1 cellular context compared by ENCODE assay signal in the genomic region with DNA sequence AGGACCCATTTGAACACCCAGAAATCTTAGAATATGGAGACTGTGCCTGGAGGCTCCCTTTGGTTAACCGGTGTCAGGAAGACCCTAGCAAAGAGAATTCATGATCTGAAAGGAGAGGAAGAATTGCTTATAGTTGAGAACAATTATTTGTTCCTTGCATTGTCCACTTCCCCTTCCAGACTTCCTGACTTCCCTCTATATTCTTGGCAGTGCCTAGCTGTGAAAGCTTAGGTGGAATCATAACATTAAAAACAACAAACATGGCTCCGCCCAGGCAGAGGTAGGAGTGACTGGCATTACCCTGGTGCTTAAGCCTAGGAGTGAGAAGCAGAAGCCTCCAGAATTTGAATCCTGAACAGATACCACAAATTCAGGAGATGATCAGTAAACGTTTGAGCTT.
TF ChIP-seq lines count a peak whose summit lies in the region.

No MANE protein-coding gene starts in this region.

TF ChIP-seq in GM23338, 12 proteins besides CTCF, POLR2A, EP300 and RAD21 (continued from another document):
- TF ChIP-seq, protein P1, sequence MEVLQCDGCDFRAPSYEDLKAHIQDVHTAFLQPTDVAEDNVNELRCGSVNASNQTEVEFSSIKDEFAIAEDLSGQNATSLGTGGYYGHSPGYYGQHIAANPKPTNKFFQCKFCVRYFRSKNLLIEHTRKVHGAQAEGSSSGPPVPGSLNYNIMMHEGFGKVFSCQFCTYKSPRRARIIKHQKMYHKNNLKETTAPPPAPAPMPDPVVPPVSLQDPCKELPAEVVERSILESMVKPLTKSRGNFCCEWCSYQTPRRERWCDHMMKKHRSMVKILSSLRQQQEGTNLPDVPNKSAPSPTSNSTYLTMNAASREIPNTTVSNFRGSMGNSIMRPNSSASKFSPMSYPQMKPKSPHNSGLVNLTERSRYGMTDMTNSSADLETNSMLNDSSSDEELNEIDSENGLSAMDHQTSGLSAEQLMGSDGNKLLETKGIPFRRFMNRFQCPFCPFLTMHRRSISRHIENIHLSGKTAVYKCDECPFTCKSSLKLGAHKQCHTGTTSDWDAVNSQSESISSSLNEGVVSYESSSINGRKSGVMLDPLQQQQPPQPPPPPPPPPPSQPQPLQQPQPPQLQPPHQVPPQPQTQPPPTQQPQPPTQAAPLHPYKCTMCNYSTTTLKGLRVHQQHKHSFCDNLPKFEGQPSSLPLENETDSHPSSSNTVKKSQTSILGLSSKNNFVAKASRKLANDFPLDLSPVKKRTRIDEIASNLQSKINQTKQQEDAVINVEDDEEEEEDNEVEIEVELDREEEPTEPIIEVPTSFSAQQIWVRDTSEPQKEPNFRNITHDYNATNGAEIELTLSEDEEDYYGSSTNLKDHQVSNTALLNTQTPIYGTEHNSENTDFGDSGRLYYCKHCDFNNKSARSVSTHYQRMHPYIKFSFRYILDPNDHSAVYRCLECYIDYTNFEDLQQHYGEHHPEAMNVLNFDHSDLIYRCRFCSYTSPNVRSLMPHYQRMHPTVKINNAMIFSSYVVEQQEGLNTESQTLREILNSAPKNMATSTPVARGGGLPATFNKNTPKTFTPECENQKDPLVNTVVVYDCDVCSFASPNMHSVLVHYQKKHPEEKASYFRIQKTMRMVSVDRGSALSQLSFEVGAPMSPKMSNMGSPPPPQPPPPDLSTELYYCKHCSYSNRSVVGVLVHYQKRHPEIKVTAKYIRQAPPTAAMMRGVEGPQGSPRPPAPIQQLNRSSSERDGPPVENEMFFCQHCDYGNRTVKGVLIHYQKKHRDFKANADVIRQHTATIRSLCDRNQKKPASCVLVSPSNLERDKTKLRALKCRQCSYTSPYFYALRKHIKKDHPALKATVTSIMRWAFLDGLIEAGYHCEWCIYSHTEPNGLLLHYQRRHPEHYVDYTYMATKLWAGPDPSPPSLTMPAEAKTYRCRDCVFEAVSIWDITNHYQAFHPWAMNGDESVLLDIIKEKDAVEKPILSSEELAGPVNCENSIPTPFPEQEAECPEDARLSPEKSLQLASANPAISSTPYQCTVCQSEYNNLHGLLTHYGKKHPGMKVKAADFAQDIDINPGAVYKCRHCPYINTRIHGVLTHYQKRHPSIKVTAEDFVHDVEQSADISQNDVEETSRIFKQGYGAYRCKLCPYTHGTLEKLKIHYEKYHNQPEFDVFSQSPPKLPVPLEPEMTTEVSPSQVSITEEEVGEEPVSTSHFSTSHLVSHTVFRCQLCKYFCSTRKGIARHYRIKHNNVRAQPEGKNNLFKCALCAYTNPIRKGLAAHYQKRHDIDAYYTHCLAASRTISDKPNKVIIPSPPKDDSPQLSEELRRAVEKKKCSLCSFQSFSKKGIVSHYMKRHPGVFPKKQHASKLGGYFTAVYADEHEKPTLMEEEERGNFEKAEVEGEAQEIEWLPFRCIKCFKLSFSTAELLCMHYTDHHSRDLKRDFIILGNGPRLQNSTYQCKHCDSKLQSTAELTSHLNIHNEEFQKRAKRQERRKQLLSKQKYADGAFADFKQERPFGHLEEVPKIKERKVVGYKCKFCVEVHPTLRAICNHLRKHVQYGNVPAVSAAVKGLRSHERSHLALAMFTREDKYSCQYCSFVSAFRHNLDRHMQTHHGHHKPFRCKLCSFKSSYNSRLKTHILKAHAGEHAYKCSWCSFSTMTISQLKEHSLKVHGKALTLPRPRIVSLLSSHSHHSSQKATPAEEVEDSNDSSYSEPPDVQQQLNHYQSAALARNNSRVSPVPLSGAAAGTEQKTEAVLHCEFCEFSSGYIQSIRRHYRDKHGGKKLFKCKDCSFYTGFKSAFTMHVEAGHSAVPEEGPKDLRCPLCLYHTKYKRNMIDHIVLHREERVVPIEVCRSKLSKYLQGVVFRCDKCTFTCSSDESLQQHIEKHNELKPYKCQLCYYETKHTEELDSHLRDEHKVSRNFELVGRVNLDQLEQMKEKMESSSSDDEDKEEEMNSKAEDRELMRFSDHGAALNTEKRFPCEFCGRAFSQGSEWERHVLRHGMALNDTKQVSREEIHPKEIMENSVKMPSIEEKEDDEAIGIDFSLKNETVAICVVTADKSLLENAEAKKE (CRISPR knock-in tag; IDR thresholded peaks at IDR 0.05) = no peak
- no peak for TF ChIP-seq EZH2 (IDR thresholded peaks at IDR 0.05; ENCODE audit: low read depth, unreplicated experiment)
- no peak for TF ChIP-seq POLR2AphosphoS5 (IDR thresholded peaks at IDR 0.05; ENCODE audit: low read depth)
- TF ChIP-seq, protein P2, sequence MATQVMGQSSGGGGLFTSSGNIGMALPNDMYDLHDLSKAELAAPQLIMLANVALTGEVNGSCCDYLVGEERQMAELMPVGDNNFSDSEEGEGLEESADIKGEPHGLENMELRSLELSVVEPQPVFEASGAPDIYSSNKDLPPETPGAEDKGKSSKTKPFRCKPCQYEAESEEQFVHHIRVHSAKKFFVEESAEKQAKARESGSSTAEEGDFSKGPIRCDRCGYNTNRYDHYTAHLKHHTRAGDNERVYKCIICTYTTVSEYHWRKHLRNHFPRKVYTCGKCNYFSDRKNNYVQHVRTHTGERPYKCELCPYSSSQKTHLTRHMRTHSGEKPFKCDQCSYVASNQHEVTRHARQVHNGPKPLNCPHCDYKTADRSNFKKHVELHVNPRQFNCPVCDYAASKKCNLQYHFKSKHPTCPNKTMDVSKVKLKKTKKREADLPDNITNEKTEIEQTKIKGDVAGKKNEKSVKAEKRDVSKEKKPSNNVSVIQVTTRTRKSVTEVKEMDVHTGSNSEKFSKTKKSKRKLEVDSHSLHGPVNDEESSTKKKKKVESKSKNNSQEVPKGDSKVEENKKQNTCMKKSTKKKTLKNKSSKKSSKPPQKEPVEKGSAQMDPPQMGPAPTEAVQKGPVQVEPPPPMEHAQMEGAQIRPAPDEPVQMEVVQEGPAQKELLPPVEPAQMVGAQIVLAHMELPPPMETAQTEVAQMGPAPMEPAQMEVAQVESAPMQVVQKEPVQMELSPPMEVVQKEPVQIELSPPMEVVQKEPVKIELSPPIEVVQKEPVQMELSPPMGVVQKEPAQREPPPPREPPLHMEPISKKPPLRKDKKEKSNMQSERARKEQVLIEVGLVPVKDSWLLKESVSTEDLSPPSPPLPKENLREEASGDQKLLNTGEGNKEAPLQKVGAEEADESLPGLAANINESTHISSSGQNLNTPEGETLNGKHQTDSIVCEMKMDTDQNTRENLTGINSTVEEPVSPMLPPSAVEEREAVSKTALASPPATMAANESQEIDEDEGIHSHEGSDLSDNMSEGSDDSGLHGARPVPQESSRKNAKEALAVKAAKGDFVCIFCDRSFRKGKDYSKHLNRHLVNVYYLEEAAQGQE (IDR thresholded peaks at IDR 0.05; ENCODE audit: unreplicated experiment) = no peak
- no peak for TF ChIP-seq EZH2phosphoT487 (IDR thresholded peaks at IDR 0.05; ENCODE audit: unreplicated experiment)
- no peak for TF ChIP-seq ZNF114 (CRISPR knock-in tag; IDR thresholded peaks at IDR 0.05)
- no peak for TF ChIP-seq ZNF331 (CRISPR knock-in tag; IDR thresholded peaks at IDR 0.05; ENCODE audit: low read depth)
- TF ChIP-seq, protein P3, sequence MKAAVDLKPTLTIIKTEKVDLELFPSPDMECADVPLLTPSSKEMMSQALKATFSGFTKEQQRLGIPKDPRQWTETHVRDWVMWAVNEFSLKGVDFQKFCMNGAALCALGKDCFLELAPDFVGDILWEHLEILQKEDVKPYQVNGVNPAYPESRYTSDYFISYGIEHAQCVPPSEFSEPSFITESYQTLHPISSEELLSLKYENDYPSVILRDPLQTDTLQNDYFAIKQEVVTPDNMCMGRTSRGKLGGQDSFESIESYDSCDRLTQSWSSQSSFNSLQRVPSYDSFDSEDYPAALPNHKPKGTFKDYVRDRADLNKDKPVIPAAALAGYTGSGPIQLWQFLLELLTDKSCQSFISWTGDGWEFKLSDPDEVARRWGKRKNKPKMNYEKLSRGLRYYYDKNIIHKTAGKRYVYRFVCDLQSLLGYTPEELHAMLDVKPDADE (IDR thresholded peaks at IDR 0.05) = no peak
- TF ChIP-seq CREB1 (CRISPR knock-in tag; IDR thresholded peaks at IDR 0.05; ENCODE audit: low read depth) = no peak
- no peak for TF ChIP-seq STAT1 (IDR thresholded peaks at IDR 0.05; ENCODE audit: unreplicated experiment)
TF ChIP-seq in GM23338: peak in this region for 0.
